9 cellular contexts compared by ENCODE assay signal in genomic region chr2:11583840-11584529, GRCh38. TPM values are rescaled to one million over a fixed set of nuclear protein-coding genes. Genes with fewer than 3 reads are reported as not detected.
DNase-seq lines count a peak whose midpoint lies in the region; ATAC-seq and TF ChIP-seq lines count a peak whose summit lies in the region.
"Had no signal": no experiment of that assay in that cellular context is flagged by ENCODE, and none has a peak within 500 bp of the region (broad histone marks: within the 10 kb centered on the region; RNA-seq: fewer than 3 reads in every experiment).

No MANE protein-coding gene starts in this region.

- H3K9me3 Mint-ChIP-seq in activated CD4-positive, alpha-beta T cell treated with anti-CD3 and anti-CD28 coated beads, Interleukin-2, amount 10 ng/mL, durations not matched to agents 7 days and 5 days: no peaks in the 10 kb centered on the region
- H3K9me3 Mint-ChIP-seq in mesothelial cell of epicardium: no peaks in the 10 kb centered on the region
- H3K9me3 Mint-ChIP-seq: T-helper 1 cell treated with Interleukin-12 subunit alpha and Interleukin-12 subunit beta and Interleukin-4 antibody, amounts not matched to agents 30 μg/mL and 1 μg/mL, for 36 hours had no signal

- POLR2A ChIA-PET in activated CD4-positive, alpha-beta T cell treated with anti-CD3 and anti-CD28 coated beads, Interleukin-2, amount 10 ng/mL, durations not matched to agents 7 days and 5 days (lab: Charles Lee): interaction anchor here (0.6 kb wide), 1 partner anchor 15 kb away, joined by 3 read pairs; no protein-coding TSS in a partner anchor

- no peak overlapping the region for H3K4me3 Mint-ChIP-seq in activated CD4-positive, alpha-beta T cell treated with anti-CD3 and anti-CD28 coated beads, Interleukin-2, amount 10 ng/mL, durations not matched to agents 7 days and 5 days
- no peak overlapping the region for H3K4me3 Mint-ChIP-seq in mesothelial cell of epicardium
- H3K4me3 Mint-ChIP-seq: T-helper 1 cell treated with Interleukin-12 subunit alpha and Interleukin-12 subunit beta and Interleukin-4 antibody, amounts not matched to agents 30 μg/mL and 1 μg/mL, for 36 hours had no signal

- no peaks in the 10 kb centered on the region for H3K27me3 Mint-ChIP-seq in activated CD4-positive, alpha-beta T cell treated with anti-CD3 and anti-CD28 coated beads, Interleukin-2, amount 10 ng/mL, durations not matched to agents 7 days and 5 days
- H3K27me3 Mint-ChIP-seq in mesothelial cell of epicardium (ENCODE audit: low read depth): no peaks in the 10 kb centered on the region

- peak; percentile 75 for TF ChIP-seq CTCF in mesothelial cell of epicardium (IDR thresholded peaks at IDR 0.05; ENCODE audit: unreplicated experiment)

- H3K4me1 Mint-ChIP-seq in activated CD4-positive, alpha-beta T cell treated with anti-CD3 and anti-CD28 coated beads, Interleukin-2, amount 10 ng/mL, durations not matched to agents 7 days and 5 days: peaks cover 3% of the 10 kb centered on the region
- peaks cover 5% of the 10 kb centered on the region for H3K4me1 Mint-ChIP-seq in mesothelial cell of epicardium

- H3K36me3 Mint-ChIP-seq in activated CD4-positive, alpha-beta T cell treated with anti-CD3 and anti-CD28 coated beads, Interleukin-2, amount 10 ng/mL, durations not matched to agents 7 days and 5 days (ENCODE audit: low read depth): no peaks in the 10 kb centered on the region
- no peaks in the 10 kb centered on the region for H3K36me3 Mint-ChIP-seq in mesothelial cell of epicardium

- DNase-seq in AML-193 (lab: John Stamatoyannopoulos, UW): peak; percentile 57 to 63
- DNase-seq in NCI-H510A treated with DMSO at 0.1 percent for 48 hours (lab: John Stamatoyannopoulos, UW): peak; percentile 69
- peak; percentile 67 for DNase-seq in activated CD4-positive, alpha-beta T cell treated with anti-CD3 and anti-CD28 coated beads, Interleukin-2, amount 10 ng/mL, durations not matched to agents 7 days and 5 days
- peak; percentile 84 for DNase-seq in ecto neural progenitor cell (ENCODE audit: low spot score)
- peak; percentile 64 to 82 for DNase-seq in mesothelial cell of epicardium (ENCODE audit: low spot score in 2 of 2, unreplicated experiment in 2 of 2)
- DNase-seq in stimulated activated CD8-positive, alpha-beta memory T cell treated with anti-CD3 and anti-CD28 coated beads, Interleukin-15, amount 100 ng/mL, for 48 hours (ENCODE audit: low read depth in 2 of 2): peak; percentile 82 to 86

- ATAC-seq in GM18873 (IDR thresholded peaks at IDR 0.05; ENCODE audit: low FRiP score, unreplicated experiment) (peak; percentile 47), HG03159 (IDR thresholded peaks at IDR 0.05; ENCODE audit: unreplicated experiment) (peak; percentile 78)

- CTCF ChIA-PET in activated CD4-positive, alpha-beta T cell treated with anti-CD3 and anti-CD28 coated beads, Interleukin-2, amount 10 ng/mL, durations not matched to agents 7 days and 5 days (lab: Charles Lee): interaction anchor here (0.6 to 4.9 kb wide), 26 partner anchors 9 to 751 kb away, joined by 3 to 58 read pairs (median 4); partner anchors contain the start of gene ROCK2

- no peak overlapping the region for H3K27ac Mint-ChIP-seq in activated CD4-positive, alpha-beta T cell treated with anti-CD3 and anti-CD28 coated beads, Interleukin-2, amount 10 ng/mL, durations not matched to agents 7 days and 5 days
- H3K27ac Mint-ChIP-seq in mesothelial cell of epicardium: peak overlapping the region; percentile 72
- H3K27ac Mint-ChIP-seq: T-helper 1 cell treated with Interleukin-12 subunit alpha and Interleukin-12 subunit beta and Interleukin-4 antibody, amounts not matched to agents 30 μg/mL and 1 μg/mL, for 36 hours had no signal

RNA-seq across cellular contexts. Expression of gene GREB1, which starts 50.1 kb away (rescaled TPM):
- total RNA-seq in activated CD4-positive, alpha-beta T cell treated with anti-CD3 and anti-CD28 coated beads, Interleukin-2, amount 10 ng/mL, durations not matched to agents 7 days and 5 days: under 1 TPM; 0.10 to 0.29 TPM
- 22.9 to 26.6 TPM (median 26.6 TPM) in 3 replicates for total RNA-seq in mesothelial cell of epicardium

Comparison
In these comparisons a context has a peak if more than half of its experiments do, and no peak if none do; other contexts are left out.
1. Peak in every context shown above with its lines: DNase-seq and ATAC-seq.
2. RNA of gene GREB1, which starts 50.1 kb away (total RNA-seq): 22.9 to 26.6 TPM in mesothelial cell of epicardium; 0.10 to 0.29 TPM in activated CD4-positive, alpha-beta T cell treated with anti-CD3 and anti-CD28 coated beads, Interleukin-2, amount 10 ng/mL, durations not matched to agents 7 days and 5 days; every median in the first group is over 10 times any median in the second.